21 cellular contexts compared by ENCODE assay signal in the genomic region with DNA sequence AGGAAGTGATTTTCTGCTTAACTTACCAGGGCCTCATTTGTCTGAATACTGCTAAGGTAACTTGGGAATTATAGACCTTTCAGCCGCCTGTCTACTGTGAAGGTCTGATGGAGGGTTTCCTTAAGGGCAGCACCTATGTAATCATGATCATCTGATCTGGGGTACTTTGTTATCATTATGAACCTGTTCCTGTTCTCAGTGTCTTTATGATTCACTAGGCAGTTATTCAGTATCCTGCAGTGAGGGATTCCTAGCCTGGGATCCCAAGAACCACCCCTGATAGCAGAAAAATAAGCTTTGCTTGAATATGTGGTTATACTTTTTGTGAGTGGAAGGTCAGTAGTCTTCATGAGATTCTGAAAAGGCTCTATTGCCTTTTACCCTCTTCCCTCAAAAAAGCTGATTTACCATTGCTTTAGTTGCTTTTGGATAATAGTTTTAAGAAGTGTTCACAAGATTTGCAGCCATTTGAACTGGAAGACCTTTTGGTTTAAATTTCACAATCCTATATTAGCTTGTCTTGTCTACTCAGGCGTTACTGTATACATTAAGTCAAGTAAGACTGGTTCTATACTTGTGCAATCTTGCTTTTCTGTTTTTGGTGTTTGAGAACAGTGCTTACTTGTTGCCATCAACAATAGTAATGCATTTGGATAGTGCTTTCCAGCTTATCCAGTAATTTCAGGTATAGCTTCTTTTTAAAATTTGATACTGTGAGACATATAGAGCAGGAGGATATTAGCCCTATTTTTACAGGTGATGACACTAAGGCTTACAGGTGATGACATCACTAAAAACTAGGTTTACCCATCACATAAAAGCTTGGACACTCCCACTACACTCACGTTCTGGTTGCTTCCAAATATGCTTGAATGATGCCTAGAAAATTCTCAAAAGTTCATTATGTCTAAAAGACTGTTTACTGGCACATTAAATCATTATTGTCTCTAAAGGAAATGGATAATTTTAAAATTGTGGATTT.
A peak's percentile ranks its signal among the peaks of the same experiment; 100 is the strongest.
DNase-seq lines count a peak whose midpoint lies in the region; ATAC-seq and TF ChIP-seq lines count a peak whose summit lies in the region.
"Had no signal": no experiment of that assay in that cellular context is flagged by ENCODE, and none has a peak within 500 bp of the region (broad histone marks: within the 10 kb centered on the region; RNA-seq: fewer than 3 reads in every experiment).

No MANE protein-coding gene starts in this region.

- peak; percentile 54 for DNase-seq in A172 (ENCODE audit: low spot score)
- peak; percentile 15 for DNase-seq in astrocyte of the hippocampus (ENCODE audit: low read depth, low spot score)
- DNase-seq in kidney tubule cell (ENCODE audit: low spot score), result peak; percentile 59
- no peak for DNase-seq in GM13976 (ENCODE audit: low spot score)
- DNase-seq in NK-92 treated with Interleukin-12 subunit alpha and Interleukin-12 subunit beta, amount 100 ng/mL, for 24 hours (lab: John Stamatoyannopoulos, UW), result no peak
- no peak for DNase-seq in hypothalamus (lab: John Stamatoyannopoulos, UW)
- DNase-seq: activated CD4-positive, CD25-positive, alpha-beta regulatory T cell treated with anti-CD3 and anti-CD28 coated beads, Interleukin-2, amount 50 U/mL, for 72 hours; activated T-cell treated with anti-CD3 and anti-CD28 coated beads, Interleukin-2, amount 50 U/mL, for 1 hour; adrenal gland; central memory CD4-positive, alpha-beta T cell; foreskin melanocyte; NCI-H1694 treated with DMSO at 0.1 percent for 48 hours; NCI-H2171 treated with DMSO at 0.1 percent for 48 hours; NCI-H526; Right ventricle myocardium superior; stimulated activated CD4-positive, alpha-beta T cell treated with anti-CD3 and anti-CD28 coated beads, Interleukin-12 subunit alpha, Interleukin-12 subunit beta, amount 100 ng/mL, for 4 hours had no signal

- WGBS in HUES64, result 84% methylated on average over 3 of the region's 3 CpGs

- peaks cover 24% of the 10 kb centered on the region for H3K4me1 ChIP-seq in HUES64 (ENCODE audit: insufficient read depth, low read length)
- H3K4me1 ChIP-seq: adrenal gland, HAP-1 had no signal

- TF ChIP-seq CTCF in GM13976 (IDR thresholded peaks at IDR 0.05; ENCODE audit: borderline replicate concordance, control extremely low read depth, extremely low read depth, insufficient read depth, missing control alignments), result no peak

- H3K36me3 ChIP-seq in HUES64 (ENCODE audit: insufficient read depth, low read length), result no peaks in the 10 kb centered on the region
- H3K36me3 ChIP-seq: adrenal gland, HAP-1 had no signal

- H3K9ac ChIP-seq in HUES64 (ENCODE audit: low read depth, low read length), result no peak overlapping the region

- no peak for ATAC-seq in HG02642 (IDR thresholded peaks at IDR 0.05; ENCODE audit: poor library complexity, unreplicated experiment)

- no peaks in the 10 kb centered on the region for H3K9me3 ChIP-seq in HUES64 (ENCODE audit: insufficient read depth, low read depth, low read length)
- H3K9me3 ChIP-seq: adrenal gland, HAP-1 had no signal

- peak overlapping the region; percentile 13; the same call in 1 of the 2 replicates for H3K27ac ChIP-seq in HUES64 (ENCODE audit: low read depth, low read length)
- H3K27ac ChIP-seq: adrenal gland, hepatocyte had no signal

- no peaks in the 10 kb centered on the region for H3K27me3 ChIP-seq in HUES64 (ENCODE audit: insufficient read depth, low read length)
- H3K27me3 ChIP-seq: adrenal gland, hepatocyte had no signal

- in situ Hi-C loops in GM13976 (cut with MboI; ENCODE audit: low sequenced_read_pairs, unreplicated experiment), result no loop called here

- H3K4me3 ChIP-seq in HUES64 (ENCODE audit: low read length), result no peak overlapping the region
- H3K4me3 ChIP-seq: adrenal gland, HAP-1, hepatocyte, lung had no signal

Comparison
In these comparisons a context has a peak if more than half of its experiments do, and no peak if none do; other contexts are left out.
1. DNase-seq: peak in A172 (single experiment), astrocyte of the hippocampus (single experiment) and kidney tubule cell (single experiment); none in GM13976 (single experiment), NK-92 treated with Interleukin-12 subunit alpha and Interleukin-12 subunit beta, amount 100 ng/mL, for 24 hours (single experiment) and hypothalamus (0 of 51).